ENCODE assay signal across 7 cellular contexts in the genomic region with DNA sequence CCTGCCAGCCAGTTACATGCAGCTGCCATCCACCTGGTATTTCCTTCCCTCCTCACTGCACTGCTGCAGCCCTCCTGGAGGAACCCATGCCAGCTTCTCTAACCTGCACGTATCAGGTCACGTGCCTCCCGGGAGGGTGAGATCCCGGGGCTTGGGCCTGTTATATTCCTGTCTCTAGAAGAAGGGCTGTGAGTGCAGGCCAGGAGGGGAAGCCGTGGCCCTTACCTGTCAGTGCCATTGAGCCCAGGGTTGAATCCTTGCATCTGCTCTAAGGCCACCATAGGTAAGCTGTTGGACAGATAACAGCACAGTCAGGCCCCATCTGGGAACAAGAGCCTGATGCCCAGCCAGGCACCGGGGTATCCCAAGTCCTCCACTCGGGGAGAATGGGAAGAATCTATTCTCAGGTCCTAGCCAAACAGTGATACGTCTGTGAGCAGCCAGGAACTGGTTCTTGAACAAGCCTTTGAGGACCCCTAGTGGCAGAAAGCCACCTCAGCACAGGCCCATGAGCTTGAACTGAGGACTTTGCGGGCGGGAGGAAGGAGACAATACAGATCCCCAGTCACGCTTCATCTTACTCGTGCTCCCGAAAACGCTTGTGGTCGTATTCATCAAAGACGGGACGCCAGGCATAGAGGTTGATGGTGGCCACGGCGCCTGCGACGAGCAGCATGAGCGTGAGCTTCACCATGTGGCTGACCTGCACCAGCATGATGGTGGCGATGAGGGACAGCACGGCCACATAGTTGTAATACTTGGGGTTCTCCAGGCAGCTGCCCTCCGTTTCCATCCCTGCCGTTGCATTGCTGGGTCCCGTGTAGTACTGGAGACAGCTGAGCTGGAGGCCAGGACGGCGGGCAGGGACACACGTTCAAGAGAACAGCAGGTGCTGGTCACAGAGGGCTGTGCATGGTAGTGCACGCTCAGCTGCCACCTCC. TPM values are rescaled to one million over a fixed set of nuclear protein-coding genes. Genes with fewer than 3 reads are reported as not detected.
A peak's percentile ranks its signal among the peaks of the same experiment; 100 is the strongest.
DNase-seq lines count a peak whose midpoint lies in the region; ATAC-seq, FAIRE-seq and TF ChIP-seq lines count a peak whose summit lies in the region.

No MANE protein-coding gene starts in this region.

- peak; percentile 90 for DNase-seq in NCI-H2227 (lab: John Stamatoyannopoulos, UW; ENCODE audit: unreplicated experiment)
- peak; percentile 89 for DNase-seq in WTC11 (ENCODE audit: low spot score)
- DNase-seq in cardiac fibroblast (ENCODE audit: low read depth in 2 of 2), result peak; percentile 93
- DNase-seq in kidney, result no peak
- peak; percentile 27 to 45 for DNase-seq in stimulated activated CD4-positive, alpha-beta T cell treated with anti-CD3 and anti-CD28 coated beads, Interleukin-1b, Interleukin-23, amount 100 ng/mL, for 1 hour (ENCODE audit: low read depth in 2 of 2)

- peaks cover 35% of the 10 kb centered on the region for H3K36me3 Mint-ChIP-seq in WTC11

- peaks cover 0 to under 1% of the 10 kb centered on the region in 2 donors for H3K36me3 ChIP-seq in kidney (ENCODE audit: control insufficient read depth in 1 of 2, insufficient read depth in 2 of 2, low read length in 2 of 2)

- intact Hi-C loops in kidney (cut with DNase I), result loop anchor here (5.0 kb wide), 1 partner anchor 415 kb away; no protein-coding TSS in a partner anchor

- H3K4me3 ChIP-seq in cardiac fibroblast (replicated peaks in 1 of 2; ENCODE audit: low read depth in 2 of 2, low read length in 2 of 2) (no peak overlapping the region), kidney (ENCODE audit: low read length in 2 of 2) (no peak overlapping the region)

- peak overlapping the region; percentile 90 for H3K27ac Mint-ChIP-seq in WTC11

- H3K4me3 Mint-ChIP-seq in WTC11, result no peak overlapping the region

- no peak overlapping the region for H3K9ac ChIP-seq in kidney (ENCODE audit: low read length in 2 of 2)

- H3K9me3 ChIP-seq in kidney (ENCODE audit: control insufficient read depth in 1 of 2, low read length in 2 of 2), result no peaks in the 10 kb centered on the region

- peaks cover 11% of the 10 kb centered on the region; the same call in 1 of the 2 replicates for H3K9me3 Mint-ChIP-seq in WTC11

- H3K27me3 Mint-ChIP-seq in WTC11 (ENCODE audit: low read depth), result no peaks in the 10 kb centered on the region; the same call in 1 of the 2 replicates

- no peak for FAIRE-seq in kidney (lab: Jason Lieb, UNC)

- H3K27ac ChIP-seq in kidney (ENCODE audit: low read depth in 2 of 2, low read length in 2 of 2), result no peak overlapping the region

- POLR2A ChIA-PET in WTC11 (lab: Charles Lee), result interaction anchor here (0.6 to 1.0 kb wide), 2 partner anchors 214 to 242 kb away, joined by 3 to 7 read pairs; no protein-coding TSS in a partner anchor

- peaks cover 33% of the 10 kb centered on the region for H3K4me1 Mint-ChIP-seq in WTC11

- TF ChIP-seq POLR2A in GM15510 (IDR thresholded peaks at IDR 0.05; ENCODE audit: borderline replicate concordance, extremely low read depth, insufficient read length), result peak; percentile 18

- H3K4me1 ChIP-seq in kidney (ENCODE audit: control insufficient read depth in 1 of 2, insufficient read depth in 1 of 2, low read depth in 1 of 2, low read length in 2 of 2), result peaks cover 5 to 6% of the 10 kb centered on the region in 2 donors

- TF ChIP-seq CTCF in WTC11 (IDR thresholded peaks at IDR 0.05) (peak; percentile 77), cardiac fibroblast (IDR thresholded peaks at IDR 0.05; ENCODE audit: low read depth, low read length) (peak; percentile 93), kidney (IDR thresholded peaks at IDR 0.05; ENCODE audit: borderline replicate concordance, extremely low read depth, insufficient read depth) (peak; percentile 96)

- CTCF ChIA-PET in WTC11 (lab: Charles Lee), result interaction anchor here (0.6 to 3.2 kb wide), 45 partner anchors 9 to 1010 kb away, joined by 3 to 42 read pairs (median 4); a partner anchor contains a TSS

- ATAC-seq in HG03039 (IDR thresholded peaks at IDR 0.05; ENCODE audit: unreplicated experiment) (peak; percentile 64), WTC11 (peak; percentile 89)

TF ChIP-seq in WTC11, 78 proteins besides CTCF, POLR2A, EP300 and RAD21 (continues in another document):
- TF ChIP-seq ZNF317 (CRISPR knock-in tag; IDR thresholded peaks at IDR 0.05; ENCODE audit: borderline replicate concordance, low read depth) (no peak), NR3C1 (CRISPR knock-in tag; conservative IDR thresholded peaks at IDR 0.05; ENCODE audit: low read depth) (no peak), ETV6 (CRISPR knock-in tag; IDR thresholded peaks at IDR 0.05) (no peak), MYBL2 (CRISPR knock-in tag; IDR thresholded peaks at IDR 0.05) (no peak), MXD4 (CRISPR knock-in tag; IDR thresholded peaks at IDR 0.05; ENCODE audit: borderline replicate concordance) (no peak), SP1 (CRISPR knock-in tag; conservative IDR thresholded peaks at IDR 0.05) (no peak), KAT7 (CRISPR knock-in tag; IDR thresholded peaks at IDR 0.05; ENCODE audit: borderline replicate concordance) (0 out of 2 replicates have a peak, but pooled peaks have one; percentile 44), ELF4 (CRISPR knock-in tag; IDR thresholded peaks at IDR 0.05; ENCODE audit: low read depth) (no peak)
- TF ChIP-seq, protein P1, sequence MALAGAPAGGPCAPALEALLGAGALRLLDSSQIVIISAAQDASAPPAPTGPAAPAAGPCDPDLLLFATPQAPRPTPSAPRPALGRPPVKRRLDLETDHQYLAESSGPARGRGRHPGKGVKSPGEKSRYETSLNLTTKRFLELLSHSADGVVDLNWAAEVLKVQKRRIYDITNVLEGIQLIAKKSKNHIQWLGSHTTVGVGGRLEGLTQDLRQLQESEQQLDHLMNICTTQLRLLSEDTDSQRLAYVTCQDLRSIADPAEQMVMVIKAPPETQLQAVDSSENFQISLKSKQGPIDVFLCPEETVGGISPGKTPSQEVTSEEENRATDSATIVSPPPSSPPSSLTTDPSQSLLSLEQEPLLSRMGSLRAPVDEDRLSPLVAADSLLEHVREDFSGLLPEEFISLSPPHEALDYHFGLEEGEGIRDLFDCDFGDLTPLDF (CRISPR knock-in tag; IDR thresholded peaks at IDR 0.05), result peak; percentile 69; the same call in 1 of the 2 replicates
- TF ChIP-seq, protein P2, sequence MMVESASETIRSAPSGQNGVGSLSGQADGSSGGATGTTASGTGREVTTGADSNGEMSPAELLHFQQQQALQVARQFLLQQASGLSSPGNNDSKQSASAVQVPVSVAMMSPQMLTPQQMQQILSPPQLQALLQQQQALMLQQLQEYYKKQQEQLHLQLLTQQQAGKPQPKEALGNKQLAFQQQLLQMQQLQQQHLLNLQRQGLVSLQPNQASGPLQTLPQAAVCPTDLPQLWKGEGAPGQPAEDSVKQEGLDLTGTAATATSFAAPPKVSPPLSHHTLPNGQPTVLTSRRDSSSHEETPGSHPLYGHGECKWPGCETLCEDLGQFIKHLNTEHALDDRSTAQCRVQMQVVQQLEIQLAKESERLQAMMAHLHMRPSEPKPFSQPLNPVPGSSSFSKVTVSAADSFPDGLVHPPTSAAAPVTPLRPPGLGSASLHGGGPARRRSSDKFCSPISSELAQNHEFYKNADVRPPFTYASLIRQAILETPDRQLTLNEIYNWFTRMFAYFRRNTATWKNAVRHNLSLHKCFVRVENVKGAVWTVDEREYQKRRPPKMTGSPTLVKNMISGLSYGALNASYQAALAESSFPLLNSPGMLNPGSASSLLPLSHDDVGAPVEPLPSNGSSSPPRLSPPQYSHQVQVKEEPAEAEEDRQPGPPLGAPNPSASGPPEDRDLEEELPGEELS (CRISPR knock-in tag; IDR thresholded peaks at IDR 0.05), result no peak
- TF ChIP-seq, protein P3, sequence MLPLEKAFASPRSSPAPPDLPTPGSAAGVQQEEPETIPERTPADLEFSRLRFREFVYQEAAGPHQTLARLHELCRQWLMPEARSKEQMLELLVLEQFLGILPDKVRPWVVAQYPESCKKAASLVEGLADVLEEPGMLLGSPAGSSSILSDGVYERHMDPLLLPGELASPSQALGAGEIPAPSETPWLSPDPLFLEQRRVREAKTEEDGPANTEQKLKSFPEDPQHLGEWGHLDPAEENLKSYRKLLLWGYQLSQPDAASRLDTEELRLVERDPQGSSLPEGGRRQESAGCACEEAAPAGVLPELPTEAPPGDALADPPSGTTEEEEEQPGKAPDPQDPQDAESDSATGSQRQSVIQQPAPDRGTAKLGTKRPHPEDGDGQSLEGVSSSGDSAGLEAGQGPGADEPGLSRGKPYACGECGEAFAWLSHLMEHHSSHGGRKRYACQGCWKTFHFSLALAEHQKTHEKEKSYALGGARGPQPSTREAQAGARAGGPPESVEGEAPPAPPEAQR (CRISPR knock-in tag; IDR thresholded peaks at IDR 0.05), result no peak
- TF ChIP-seq, protein P4, sequence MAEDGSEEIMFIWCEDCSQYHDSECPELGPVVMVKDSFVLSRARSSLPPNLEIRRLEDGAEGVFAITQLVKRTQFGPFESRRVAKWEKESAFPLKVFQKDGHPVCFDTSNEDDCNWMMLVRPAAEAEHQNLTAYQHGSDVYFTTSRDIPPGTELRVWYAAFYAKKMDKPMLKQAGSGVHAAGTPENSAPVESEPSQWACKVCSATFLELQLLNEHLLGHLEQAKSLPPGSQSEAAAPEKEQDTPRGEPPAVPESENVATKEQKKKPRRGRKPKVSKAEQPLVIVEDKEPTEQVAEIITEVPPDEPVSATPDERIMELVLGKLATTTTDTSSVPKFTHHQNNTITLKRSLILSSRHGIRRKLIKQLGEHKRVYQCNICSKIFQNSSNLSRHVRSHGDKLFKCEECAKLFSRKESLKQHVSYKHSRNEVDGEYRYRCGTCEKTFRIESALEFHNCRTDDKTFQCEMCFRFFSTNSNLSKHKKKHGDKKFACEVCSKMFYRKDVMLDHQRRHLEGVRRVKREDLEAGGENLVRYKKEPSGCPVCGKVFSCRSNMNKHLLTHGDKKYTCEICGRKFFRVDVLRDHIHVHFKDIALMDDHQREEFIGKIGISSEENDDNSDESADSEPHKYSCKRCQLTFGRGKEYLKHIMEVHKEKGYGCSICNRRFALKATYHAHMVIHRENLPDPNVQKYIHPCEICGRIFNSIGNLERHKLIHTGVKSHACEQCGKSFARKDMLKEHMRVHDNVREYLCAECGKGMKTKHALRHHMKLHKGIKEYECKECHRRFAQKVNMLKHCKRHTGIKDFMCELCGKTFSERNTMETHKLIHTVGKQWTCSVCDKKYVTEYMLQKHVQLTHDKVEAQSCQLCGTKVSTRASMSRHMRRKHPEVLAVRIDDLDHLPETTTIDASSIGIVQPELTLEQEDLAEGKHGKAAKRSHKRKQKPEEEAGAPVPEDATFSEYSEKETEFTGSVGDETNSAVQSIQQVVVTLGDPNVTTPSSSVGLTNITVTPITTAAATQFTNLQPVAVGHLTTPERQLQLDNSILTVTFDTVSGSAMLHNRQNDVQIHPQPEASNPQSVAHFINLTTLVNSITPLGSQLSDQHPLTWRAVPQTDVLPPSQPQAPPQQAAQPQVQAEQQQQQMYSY (CRISPR knock-in tag; IDR thresholded peaks at IDR 0.05), result no peak; the same call in 1 of the 2 replicates

RNA-seq across cellular contexts. Expression of a gene that starts 34.4 kb away (rescaled TPM):
- 35.2 to 38.6 TPM (median 35.2 TPM) in 3 replicates for total RNA-seq in WTC11 (2021)
- 5.7 TPM for total RNA-seq in kidney
- polyA plus RNA-seq in kidney (ENCODE audit: insufficient read depth, low read depth, low replicate concordance), result 1.5 TPM

RNA-seq across cellular contexts. Expression of a gene that starts 34.4 kb away (rescaled TPM):
- total RNA-seq in WTC11 (2021) (37.6 to 43.4 TPM (median 39.2 TPM) in 3 replicates), kidney (21.7 TPM)
- polyA plus RNA-seq in kidney (ENCODE audit: insufficient read depth, low read depth, low replicate concordance), result 56.4 TPM
